ENCODE assay signal across 34 cellular contexts in the genomic region with DNA sequence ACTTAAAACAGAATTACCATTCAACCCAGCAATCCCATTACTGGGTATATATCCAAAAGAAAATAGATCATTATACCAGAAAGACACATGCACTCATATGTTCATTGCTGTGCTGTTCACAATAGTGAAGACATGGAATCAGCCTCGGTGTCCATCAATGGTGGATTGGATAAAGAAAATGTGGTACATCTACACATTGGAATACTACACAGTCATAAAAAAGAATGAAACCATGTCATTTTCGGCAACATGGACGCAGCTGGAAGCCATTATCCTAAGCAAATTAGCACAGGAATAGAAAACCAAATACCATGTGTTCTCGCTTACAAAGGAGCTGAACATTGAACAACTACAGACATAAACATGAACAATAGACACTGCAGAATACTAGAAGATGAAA.
"Had no signal": no experiment of that assay in that cellular context is flagged by ENCODE, and none has a peak within 500 bp of the region (broad histone marks: within the 10 kb centered on the region; RNA-seq: fewer than 3 reads in every experiment).

No MANE protein-coding gene starts in this region.

- H3K27me3 Mint-ChIP-seq: activated CD4-positive, alpha-beta memory T cell treated with anti-CD3 and anti-CD28 coated beads for 36 hours; activated CD4-positive, alpha-beta T cell treated with anti-CD3 and anti-CD28 coated beads, Interleukin-2, amount 10 ng/mL, durations not matched to agents 24 days and 14 days; activated CD8-positive, alpha-beta memory T cell treated with anti-CD3 and anti-CD28 coated beads, Interleukin-2, amount 10 ng/mL, durations not matched to agents 7 days and 5 days; activated naive CD4-positive, alpha-beta T cell treated with anti-CD3 and anti-CD28 coated beads, Interleukin-2, amount 10 ng/mL, durations not matched to agents 7 days and 5 days; activated naive CD4-positive, alpha-beta T cell treated with anti-CD3 and anti-CD28 coated beads, Interleukin-2, amount 50 U/mL, for 24 hours; activated naive CD8-positive, alpha-beta T cell treated with anti-CD3 and anti-CD28 coated beads, Interleukin-2, amount 50 U/mL, for 24 hours; central memory CD8-positive, alpha-beta T cell had no signal

- H3K9me3 ChIP-seq: colonic mucosa had no signal

- H3K4me1 Mint-ChIP-seq: activated B cell treated with CpG ODN at 0.5 μM for 24 hours; activated CD4-positive, alpha-beta T cell treated with anti-CD3 and anti-CD28 coated beads, Interleukin-2, amount 10 ng/mL, durations not matched to agents 24 days and 14 days; activated CD8-positive, alpha-beta memory T cell treated with anti-CD3 and anti-CD28 coated beads, Interleukin-2, amount 10 ng/mL, durations not matched to agents 7 days and 5 days; activated naive CD4-positive, alpha-beta T cell treated with anti-CD3 and anti-CD28 coated beads, Interleukin-2, amount 10 ng/mL, durations not matched to agents 7 days and 5 days; activated naive CD4-positive, alpha-beta T cell treated with anti-CD3 and anti-CD28 coated beads, Interleukin-2, amount 50 U/mL, for 24 hours; activated naive CD8-positive, alpha-beta T cell treated with anti-CD3 and anti-CD28 coated beads, Interleukin-2, amount 10 ng/mL, durations not matched to agents 7 days and 5 days; activated naive CD8-positive, alpha-beta T cell treated with anti-CD3 and anti-CD28 coated beads, Interleukin-2, amount 50 U/mL, for 24 hours; brain; central memory CD8-positive, alpha-beta T cell had no signal

- H3K27ac Mint-ChIP-seq: activated B cell treated with CpG ODN at 0.5 μM for 24 hours; activated CD4-positive, alpha-beta memory T cell treated with anti-CD3 and anti-CD28 coated beads for 36 hours; activated CD4-positive, alpha-beta T cell treated with anti-CD3 and anti-CD28 coated beads, Interleukin-2, amount 10 ng/mL, durations not matched to agents 24 days and 14 days; activated CD8-positive, alpha-beta memory T cell treated with anti-CD3 and anti-CD28 coated beads, Interleukin-2, amount 10 ng/mL, durations not matched to agents 7 days and 5 days; activated CD8-positive, alpha-beta T cell treated with anti-CD3 and anti-CD28 coated beads, Interleukin-2, amount 10 ng/mL, durations not matched to agents 7 days and 5 days; activated naive CD4-positive, alpha-beta T cell treated with anti-CD3 and anti-CD28 coated beads, Interleukin-2, amount 10 ng/mL, durations not matched to agents 7 days and 5 days; activated naive CD4-positive, alpha-beta T cell treated with anti-CD3 and anti-CD28 coated beads, Interleukin-2, amount 50 U/mL, for 24 hours; activated naive CD8-positive, alpha-beta T cell; activated naive CD8-positive, alpha-beta T cell treated with anti-CD3 and anti-CD28 coated beads, Interleukin-2, amount 10 ng/mL, durations not matched to agents 7 days and 5 days; activated naive CD8-positive, alpha-beta T cell treated with anti-CD3 and anti-CD28 coated beads, Interleukin-2, amount 50 U/mL, for 24 hours; activated T-helper 2 cell treated with anti-CD3 and anti-CD28 coated beads, Interferon-gamma antibody, Interleukin-2, Interleukin-4, amounts not matched to agents 10 μg/mL and 5 μg/mL and 100 μg/mL, durations not matched to agents 14 hours and 24 hours and 36 hours; brain; T-helper 1 cell treated with Interleukin-12 subunit alpha and Interleukin-12 subunit beta and Interleukin-4 antibody, amounts not matched to agents 30 μg/mL and 1 μg/mL, for 36 hours; T-helper 2 cell treated with Interferon-gamma antibody and Interleukin-4, amounts not matched to agents 5 μg/mL and 100 μg/mL, for 36 hours had no signal

- H3K36me3 Mint-ChIP-seq: activated CD4-positive, alpha-beta memory T cell treated with anti-CD3 and anti-CD28 coated beads for 36 hours; activated CD8-positive, alpha-beta memory T cell treated with anti-CD3 and anti-CD28 coated beads, Interleukin-2, amount 10 ng/mL, durations not matched to agents 7 days and 5 days; activated naive CD4-positive, alpha-beta T cell treated with anti-CD3 and anti-CD28 coated beads, Interleukin-2, amount 10 ng/mL, durations not matched to agents 7 days and 5 days; activated naive CD4-positive, alpha-beta T cell treated with anti-CD3 and anti-CD28 coated beads, Interleukin-2, amount 50 U/mL, for 24 hours; activated naive CD8-positive, alpha-beta T cell; activated naive CD8-positive, alpha-beta T cell treated with anti-CD3 and anti-CD28 coated beads, Interleukin-2, amount 10 ng/mL, durations not matched to agents 7 days and 5 days; brain had no signal

- DNase-seq: activated B cell treated with CpG ODN at 0.5 μM for 24 hours; activated CD4-positive, alpha-beta memory T cell treated with anti-CD3 and anti-CD28 coated beads for 36 hours; activated CD4-positive, alpha-beta T cell treated with anti-CD3 and anti-CD28 coated beads for 4 hours; activated CD4-positive, alpha-beta T cell treated with anti-CD3 and anti-CD28 coated beads, Interleukin-2, amount 10 ng/mL, durations not matched to agents 24 days and 14 days; activated CD4-positive, alpha-beta T cell treated with anti-CD3 and anti-CD28 coated beads, Interleukin-2, amount 50 U/mL, for 1 hour; activated CD4-positive, alpha-beta T cell treated with anti-CD3 and anti-CD28 coated beads, Interleukin-2, amount 50 U/mL, for 4 hours; activated CD4-positive, CD25-positive, alpha-beta regulatory T cell treated with anti-CD3 and anti-CD28 coated beads, Interleukin-2, amount 50 U/mL, for 72 hours; activated CD8-positive, alpha-beta memory T cell treated with anti-CD3 and anti-CD28 coated beads for 24 hours; activated CD8-positive, alpha-beta memory T cell treated with anti-CD3 and anti-CD28 coated beads, Interleukin-2, amount 10 ng/mL, durations not matched to agents 7 days and 5 days; activated CD8-positive, alpha-beta memory T cell treated with anti-CD3 and anti-CD28 coated beads, Interleukin-2, amount 50 U/mL, for 48 hours; activated CD8-positive, alpha-beta T cell treated with anti-CD3 and anti-CD28 coated beads, Interleukin-2, amount 10 ng/mL, durations not matched to agents 7 days and 5 days; activated effector memory CD4-positive, alpha-beta T cell treated with Interleukin-2 at 50 U/mL for 16 hours; activated gamma-delta T cell; activated naive CD4-positive, alpha-beta T cell treated with anti-CD3 and anti-CD28 coated beads, Interleukin-2, amount 10 ng/mL, durations not matched to agents 7 days and 5 days; activated naive CD4-positive, alpha-beta T cell treated with Interleukin-2 at 50 U/mL for 16 hours; activated naive CD8-positive, alpha-beta T cell treated with anti-CD3 and anti-CD28 coated beads, Interleukin-2, amount 10 ng/mL, durations not matched to agents 7 days and 5 days; activated naive CD8-positive, alpha-beta T cell treated with anti-CD3 and anti-CD28 coated beads, Interleukin-2, amount 50 U/mL, for 24 hours; activated T-cell treated with anti-CD3 and anti-CD28 coated beads, Interleukin-2, amount 50 U/mL, for 4 hours; aorta; caudate nucleus; cerebellar nuclear complex; colonic mucosa; T-helper 1 cell; T-helper 2 cell; T-helper 9 cell had no signal

- H3K4me3 ChIP-seq: cardiac muscle cell, colonic mucosa had no signal

- H3K9me3 Mint-ChIP-seq: activated B cell treated with CpG ODN at 0.5 μM for 24 hours; activated naive CD4-positive, alpha-beta T cell treated with anti-CD3 and anti-CD28 coated beads, Interleukin-2, amount 50 U/mL, for 24 hours; activated T-cell treated with anti-CD3 and anti-CD28 coated beads, Interleukin-2, amount 50 U/mL, for 4 hours; T-helper 1 cell treated with Interleukin-12 subunit alpha and Interleukin-12 subunit beta and Interleukin-4 antibody, amounts not matched to agents 30 μg/mL and 1 μg/mL, for 36 hours; T-helper 2 cell treated with Interferon-gamma antibody and Interleukin-4, amounts not matched to agents 5 μg/mL and 100 μg/mL, for 36 hours had no signal

- H3K4me3 Mint-ChIP-seq: activated B cell treated with CpG ODN at 0.5 μM for 24 hours; activated CD4-positive, alpha-beta memory T cell treated with anti-CD3 and anti-CD28 coated beads for 36 hours; activated CD4-positive, alpha-beta T cell treated with anti-CD3 and anti-CD28 coated beads, Interleukin-2, amount 10 ng/mL, durations not matched to agents 24 days and 14 days; activated CD8-positive, alpha-beta memory T cell treated with anti-CD3 and anti-CD28 coated beads, Interleukin-2, amount 10 ng/mL, durations not matched to agents 7 days and 5 days; activated CD8-positive, alpha-beta T cell treated with anti-CD3 and anti-CD28 coated beads, Interleukin-2, amount 10 ng/mL, durations not matched to agents 7 days and 5 days; activated naive CD4-positive, alpha-beta T cell treated with anti-CD3 and anti-CD28 coated beads, Interleukin-2, amount 10 ng/mL, durations not matched to agents 7 days and 5 days; activated naive CD4-positive, alpha-beta T cell treated with anti-CD3 and anti-CD28 coated beads, Interleukin-2, amount 50 U/mL, for 24 hours; activated naive CD8-positive, alpha-beta T cell; activated naive CD8-positive, alpha-beta T cell treated with anti-CD3 and anti-CD28 coated beads, Interleukin-2, amount 10 ng/mL, durations not matched to agents 7 days and 5 days; activated naive CD8-positive, alpha-beta T cell treated with anti-CD3 and anti-CD28 coated beads, Interleukin-2, amount 50 U/mL, for 24 hours; activated T-cell treated with anti-CD3 and anti-CD28 coated beads, Interleukin-2, amount 50 U/mL, for 4 hours; brain; central memory CD8-positive, alpha-beta T cell; T-helper 1 cell treated with Interleukin-12 subunit alpha and Interleukin-12 subunit beta and Interleukin-4 antibody, amounts not matched to agents 30 μg/mL and 1 μg/mL, for 36 hours; T-helper 2 cell treated with Interferon-gamma antibody and Interleukin-4, amounts not matched to agents 5 μg/mL and 100 μg/mL, for 36 hours had no signal

- H3K27ac ChIP-seq: cardiac muscle cell, colonic mucosa, VCaP had no signal

- ATAC-seq: activated CD8-positive, alpha-beta memory T cell treated with anti-CD3 and anti-CD28 coated beads, Interleukin-2, amount 10 ng/mL, durations not matched to agents 7 days and 5 days; activated CD8-positive, alpha-beta T cell treated with anti-CD3 and anti-CD28 coated beads, Interleukin-2, amount 10 ng/mL, durations not matched to agents 7 days and 5 days; activated naive CD8-positive, alpha-beta T cell treated with anti-CD3 and anti-CD28 coated beads, Interleukin-2, amount 50 U/mL, for 24 hours; activated T-cell treated with anti-CD3 and anti-CD28 coated beads, Interleukin-2, amount 50 U/mL, for 4 hours had no signal

- H3K4me1 ChIP-seq: colonic mucosa had no signal

- H3K36me3 ChIP-seq: cardiac muscle cell, colonic mucosa had no signal

- H3K27me3 ChIP-seq: cardiac muscle cell, colonic mucosa had no signal
